ENCODE assay signal across 8 cellular contexts in genomic region chr4:7068883-7069282, GRCh38. TPM values are rescaled to one million over a fixed set of nuclear protein-coding genes. Genes with fewer than 3 reads are reported as not detected.
DNase-seq lines count a peak whose midpoint lies in the region; ATAC-seq, FAIRE-seq and TF ChIP-seq lines count a peak whose summit lies in the region.

No MANE protein-coding gene starts in this region.

- H3K27me3 ChIP-seq in K562 (ENCODE audit: control insufficient read depth in 2 of 2, insufficient read depth in 2 of 2, low read length in 2 of 2) = no peaks in the 10 kb centered on the region
- no peaks in the 10 kb centered on the region for H3K27me3 ChIP-seq in lower lobe of right lung (ENCODE audit: low read depth)

- in situ Hi-C loops in K562 (cut with MboI) = no loop called here

- POLR2A ChIA-PET in AG04449 (lab: Yijun Ruan, JAX) = interaction anchor here (1.0 to 1.7 kb wide), 3 partner anchors 10 to 160 kb away, joined by 5 to 8 read pairs (median 5); partner anchors contain the start of gene TBC1D14
- POLR2A ChIA-PET in K562 (lab: Yijun Ruan, JAX) = interaction anchor here (1.2 to 1.6 kb wide), 3 partner anchors 21 to 195 kb away, joined by 3 to 4 read pairs (median 3); no protein-coding TSS in a partner anchor

- intact Hi-C loops in K562 (cut with micrococcal nuclease) = loop anchor here (1.0 to 5.0 kb wide), 6 partner anchors 37 to 348 kb away; partner anchors contain the start of genes KIAA0232 and TBC1D14
- intact Hi-C loops in lower lobe of right lung (cut with DNase I) = no loop called here

- peak overlapping the region; percentile 70 for H2AFZ ChIP-seq in K562 (ENCODE audit: low read depth, low read length)

- DNase-seq in AG04449 (ENCODE audit: low read depth, low spot score) (no peak), HK-2 (ENCODE audit: unreplicated experiment) (peak; percentile 47), K562 (ENCODE audit: extremely low read depth in 1 of 4, low spot score in 3 of 4) (peak; percentile 42 to 65 (median 48)), lower lobe of right lung (no peak), germinal center (ENCODE audit: low spot score) (no peak)

- H4K20me1 ChIP-seq in K562 (replicated peaks; ENCODE audit: control insufficient read depth, insufficient read depth, low read length) = no peaks in the 10 kb centered on the region; the same call in none of the 2 replicates

- peak; percentile 59 for ATAC-seq in K562
- no peak for ATAC-seq in lower lobe of right lung
- ATAC-seq in HG02884 (IDR thresholded peaks at IDR 0.05; ENCODE audit: unreplicated experiment) = no peak
- ATAC-seq in HG03521 (IDR thresholded peaks at IDR 0.05; ENCODE audit: unreplicated experiment) = no peak

- H3K9me1 ChIP-seq in K562 (ENCODE audit: control insufficient read depth, insufficient read depth, low read length) = no peaks in the 10 kb centered on the region

- H3K4me1 ChIP-seq in K562 (replicated peaks in 1 of 2; ENCODE audit: control insufficient read depth in 2 of 2, insufficient read depth in 2 of 2, low read length in 2 of 2) (peaks cover 15 to 41% of the 10 kb centered on the region in 2 experiments; a peak in 4 of 5 replicates), lower lobe of right lung (peaks cover 33% of the 10 kb centered on the region), urinary bladder (ENCODE audit: insufficient read depth) (peaks cover 3% of the 10 kb centered on the region)

- no peak for TF ChIP-seq EP300 in K562 (IDR thresholded peaks at IDR 0.05; ENCODE audit: low read length)

- H3K36me3 ChIP-seq in K562 (ENCODE audit: control insufficient read depth, insufficient read depth, low read length) = peaks cover 26% of the 10 kb centered on the region
- H3K36me3 ChIP-seq in lower lobe of right lung = peaks cover 12% of the 10 kb centered on the region
- H3K36me3 ChIP-seq in urinary bladder (ENCODE audit: insufficient read depth) = no peaks in the 10 kb centered on the region

- peak overlapping the region; percentile 80 for H3K4me2 ChIP-seq in K562 (ENCODE audit: insufficient read depth, low read length)

- H3K27ac ChIP-seq in K562 (ENCODE audit: extremely low read depth, low read depth, low read length) = peak overlapping the region; percentile 76
- peak overlapping the region; percentile 92 for H3K27ac ChIP-seq in lower lobe of right lung
- H3K27ac ChIP-seq in urinary bladder (ENCODE audit: low read depth) = peak overlapping the region; percentile 68

- no peak for TF ChIP-seq RAD21 in K562 (CRISPR knock-in tag; conservative IDR thresholded peaks at IDR 0.05 in 1 of 2, IDR thresholded peaks at IDR 0.05 in 1 of 2)

- H3K79me2 ChIP-seq in K562 (ENCODE audit: control insufficient read depth, insufficient read depth, low read length) = peaks cover 42% of the 10 kb centered on the region

- no peaks in the 10 kb centered on the region for H3K9me3 ChIP-seq in K562 (replicated peaks; ENCODE audit: control insufficient read depth, insufficient read depth, low read depth, low read length)
- no peaks in the 10 kb centered on the region for H3K9me3 ChIP-seq in lower lobe of right lung

- H3K9ac ChIP-seq in K562 (ENCODE audit: insufficient read depth in 1 of 2, low read depth in 2 of 2, low read length in 2 of 2) = peak overlapping the region; percentile 70 to 96

- H3K4me3 ChIP-seq in AG04449 (ENCODE audit: low read depth, low read length) (peak overlapping the region; percentile 62), K562 (peak overlapping the region; percentile 58), lower lobe of right lung (peak overlapping the region; percentile 92), urinary bladder (ENCODE audit: low read depth, low read length) (peak overlapping the region; percentile 57)

- CTCF ChIA-PET in AG04449 (lab: Yijun Ruan, JAX) (interaction anchor here (0.6 to 11.8 kb wide), 23 partner anchors 10 to 360 kb away, joined by 3 to 173 read pairs (median 9); partner anchors contain the start of genes BLOC1S4, MRFAP1L1, TADA2B and TBC1D14), K562 (lab: Yijun Ruan, JAX; ENCODE audit: low intra/inter-chr PET ratio) (no interaction called here)

- WGBS in K562 (ENCODE audit: insufficient coverage, low coverage, missing lambda C conversion rate) = 5% methylated on average over 20 of the region's 20 CpGs
- 11% methylated on average over 20 of the region's 20 CpGs for WGBS in urinary bladder

- BruUV-seq in K562 (replicated peaks; lab: Mats Ljungman, UMichigan) = no TSS peak

- FAIRE-seq in K562 (lab: Jason Lieb, UNC) = no peak

- no peak for TF ChIP-seq CTCF in AG04449 (IDR thresholded peaks at IDR 0.05; ENCODE audit: insufficient read depth, low read length, missing control alignments)
- TF ChIP-seq CTCF in K562 (IDR thresholded peaks at IDR 0.05 in 2 of 3, conservative IDR thresholded peaks at IDR 0.05 in 1 of 3; ENCODE audit: insufficient read depth in 2 of 3, low read depth in 1 of 3, low read length in 3 of 3) = no peak
- no peak for TF ChIP-seq CTCF in lower lobe of right lung (IDR thresholded peaks at IDR 0.05)

- TF ChIP-seq POLR2A in K562 (conservative IDR thresholded peaks at IDR 0.05) = no peak

TF ChIP-seq in K562, 482 proteins besides CTCF, POLR2A, EP300 and RAD21 (continues in another document):
- no peak for TF ChIP-seq HNRNPH1 (optimal IDR thresholded peaks at IDR 0.05; ENCODE audit: low read depth, low read length)
- TF ChIP-seq ATF3 (IDR thresholded peaks at IDR 0.05) = no peak
- no peak for TF ChIP-seq ATF3 (CRISPR knock-in tag; conservative IDR thresholded peaks at IDR 0.05)
- peak; percentile 46 for TF ChIP-seq L3MBTL2 (IDR thresholded peaks at IDR 0.05)
- no peak for TF ChIP-seq PRPF4 (IDR thresholded peaks at IDR 0.05; ENCODE audit: insufficient read depth, low read depth, low read length, poor library complexity, severe bottlenecking)
- TF ChIP-seq ZFX (CRISPR knock-in tag; IDR thresholded peaks at IDR 0.05) = peak; percentile 53; the same call in 1 of the 2 replicates
- TF ChIP-seq YY1 (IDR thresholded peaks at IDR 0.05; ENCODE audit: borderline replicate concordance in 1 of 3, control insufficient read depth in 1 of 3, extremely low read depth in 1 of 3, insufficient read depth in 3 of 3, insufficient read length in 1 of 3, insufficient replicate concordance in 2 of 3, low read depth in 1 of 3, low read length in 2 of 3) = peak in 1 of 3 experiments; percentile 20
- TF ChIP-seq MYC (IDR thresholded peaks at IDR 0.05; ENCODE audit: low read depth, low read length) = peak; percentile 46; the same call in 1 of the 2 replicates
- no peak for TF ChIP-seq MYC (CRISPR knock-in tag; IDR thresholded peaks at IDR 0.05; ENCODE audit: borderline replicate concordance, low read depth)
- TF ChIP-seq EP400 (IDR thresholded peaks at IDR 0.05) = 0 out of 2 replicates have a peak, but pooled peaks have one; percentile 34
- no peak for TF ChIP-seq NCOA4 (IDR thresholded peaks at IDR 0.05; ENCODE audit: partially characterized antibody)
- TF ChIP-seq MAFG (tag; conservative IDR thresholded peaks at IDR 0.05) = no peak

RNA-seq across cellular contexts. Expression of gene GRPEL1, which starts 1.0 kb away (rescaled TPM):
- 36.2 and 43.9 TPM in 2 replicates for total RNA-seq in K562 (2011; cell fraction: chromatin; rRNA removed; ENCODE audit: low replicate concordance)
- total RNA-seq in K562 (2011; cell fraction: nucleolus; rRNA removed) = 32.4 and 37.0 TPM in 2 replicates
- total RNA-seq in K562 (2011; cell fraction: nucleoplasm; rRNA removed) = 41.4 and 49.8 TPM in 2 replicates
- 72.5 and 99.5 TPM in 2 replicates for total RNA-seq in K562 (2014; rRNA removed)
- total RNA-seq in K562 (2014; rRNA removed; fragmentation: Illumina TruSeq; extraction: Trizol) = 86.6 and 90.2 TPM in 2 replicates
- 77.4 and 84.4 TPM in 2 replicates for total RNA-seq in K562 (2015; rRNA removed; fragmentation: Illumina TruSeq; extraction: Trizol)
- 59.7 and 63.7 TPM in 2 replicates for total RNA-seq in K562 (2021)
- 34.9 and 43.4 TPM in 2 replicates for polyA plus RNA-seq in K562 (2011; rRNA removed)
- 16.6 and 26.2 TPM in 2 replicates for polyA plus RNA-seq in K562 (2011; cell fraction: cytosol; rRNA removed)
- polyA plus RNA-seq in K562 (2011; cell fraction: nucleus; rRNA removed) = 16.0 and 19.8 TPM in 2 replicates
- 23.4 and 48.5 TPM in 2 replicates for polyA plus RNA-seq in K562 (2012)
- 87.3 and 88.7 TPM in 2 replicates for polyA plus RNA-seq in K562 (2014; fragmentation: Illumina TruSeq; extraction: Trizol)
- polyA plus RNA-seq in K562 (2014; fragmentation: Nextera tagmentation; extraction: Ambion mirVana) = 100 to 1,000 TPM; 125 to 192 TPM
- 64.3 and 65.9 TPM in 2 replicates for polyA plus RNA-seq in K562 (2014; rRNA removed)
- 59.1 and 61.5 TPM in 2 replicates for polyA minus RNA-seq in K562 (2011; rRNA and poly(A)+ RNA removed)
- polyA minus RNA-seq in K562 (2011; cell fraction: cytosol; rRNA and poly(A)+ RNA removed) = 21.3 and 24.2 TPM in 2 replicates
- 18.3 and 25.0 TPM in 2 replicates for polyA minus RNA-seq in K562 (2011; cell fraction: nucleus; rRNA and poly(A)+ RNA removed)
- 25.7 TPM for total RNA-seq in lower lobe of right lung
- total RNA-seq in urinary bladder = 15.9 TPM
- polyA plus RNA-seq in urinary bladder = 27.7 TPM

RNA-seq across cellular contexts. Expression of gene TADA2B, which starts 25.7 kb away (rescaled TPM):
- total RNA-seq in K562 (2011; cell fraction: chromatin; rRNA removed; ENCODE audit: low replicate concordance) = 12.9 and 18.0 TPM in 2 replicates
- total RNA-seq in K562 (2011; cell fraction: nucleolus; rRNA removed) = 10.0 and 11.0 TPM in 2 replicates
- total RNA-seq in K562 (2011; cell fraction: nucleoplasm; rRNA removed) = 11.2 and 11.5 TPM in 2 replicates
- total RNA-seq in K562 (2014; rRNA removed) (8.6 and 11.5 TPM in 2 replicates), K562 (2014; rRNA removed; fragmentation: Illumina TruSeq; extraction: Trizol) (6.3 and 7.5 TPM in 2 replicates), K562 (2015; rRNA removed; fragmentation: Illumina TruSeq; extraction: Trizol) (10.4 and 10.9 TPM in 2 replicates), K562 (2021) (11.9 and 12.2 TPM in 2 replicates), lower lobe of right lung (20.2 TPM), urinary bladder (12.7 TPM)
- polyA plus RNA-seq in K562 (2011; rRNA removed) (3.8 and 4.2 TPM in 2 replicates), K562 (2014; fragmentation: Illumina TruSeq; extraction: Trizol) (9.2 and 11.8 TPM in 2 replicates), K562 (2014; fragmentation: Nextera tagmentation; extraction: Ambion mirVana) (under 1 TPM; 0.55 to 0.81 TPM), K562 (2014; rRNA removed) (7.4 and 7.7 TPM in 2 replicates), urinary bladder (23.5 TPM)
- polyA plus RNA-seq in K562 (2011; cell fraction: cytosol; rRNA removed) = 4.6 and 5.4 TPM in 2 replicates
- polyA plus RNA-seq in K562 (2011; cell fraction: nucleus; rRNA removed) = 4.7 and 8.2 TPM in 2 replicates
- 10.8 and 12.4 TPM in 2 replicates for polyA plus RNA-seq in K562 (2012)
- 4.9 and 5.9 TPM in 2 replicates for polyA minus RNA-seq in K562 (2011; rRNA and poly(A)+ RNA removed)
- polyA minus RNA-seq in K562 (2011; cell fraction: cytosol; rRNA and poly(A)+ RNA removed) = 5.5 and 5.6 TPM in 2 replicates
- 3.8 and 6.1 TPM in 2 replicates for polyA minus RNA-seq in K562 (2011; cell fraction: nucleus; rRNA and poly(A)+ RNA removed)

Comparison
In these comparisons a context has a peak if more than half of its experiments do, and no peak if none do; other contexts are left out.
1. DNase-seq: peak in HK-2 (single experiment) and K562 (4 of 4); none in AG04449 (single experiment), lower lobe of right lung (single experiment) and germinal center (single experiment).
2. Peak in every context shown above with its lines, with median percentiles within 50 percentile points of each other: H3K4me3 ChIP-seq and H3K27ac ChIP-seq.